Comparison of ENCODE assay signal across 1 cellular context in genomic region chr16:89922477-89922883, GRCh38.
TF ChIP-seq lines count a peak whose summit lies in the region.

No MANE protein-coding gene starts in this region.

TF ChIP-seq in H1, 55 proteins besides CTCF, POLR2A, EP300 and RAD21:
- TF ChIP-seq TAF7 (optimal IDR thresholded peaks at IDR 0.05; ENCODE audit: borderline replicate concordance, low read depth, low read length) (peak; percentile 10), MAX (IDR thresholded peaks at IDR 0.05) (no peak), JUND (IDR thresholded peaks at IDR 0.05; ENCODE audit: low read length) (peak; percentile 43; the same call in 1 of the 2 replicates), BACH1 (IDR thresholded peaks at IDR 0.05; ENCODE audit: low read length) (peak; percentile 27; the same call in 1 of the 2 replicates), TAF1 (IDR thresholded peaks at IDR 0.05; ENCODE audit: low read depth, low read length) (no peak)
